ENCODE assay signal across 13 cellular contexts in genomic region chr11:64644348-64645242, GRCh38. TPM values are rescaled to one million over a fixed set of nuclear protein-coding genes. Genes with fewer than 3 reads are reported as not detected.
A peak's percentile ranks its signal among the peaks of the same experiment; 100 is the strongest.
DNase-seq lines count a peak whose midpoint lies in the region; ATAC-seq and TF ChIP-seq lines count a peak whose summit lies in the region.
"Had no signal": no experiment of that assay in that cellular context is flagged by ENCODE, and none has a peak within 500 bp of the region (broad histone marks: within the 10 kb centered on the region; RNA-seq: fewer than 3 reads in every experiment).

No MANE protein-coding gene starts in this region.

- H3K9me3 Mint-ChIP-seq in activated naive CD8-positive, alpha-beta T cell treated with anti-CD3 and anti-CD28 coated beads, Interleukin-2, amount 10 ng/mL, durations not matched to agents 7 days and 5 days = no peaks in the 10 kb centered on the region
- no peaks in the 10 kb centered on the region for H3K9me3 Mint-ChIP-seq in CD8-positive, alpha-beta memory T cell

- no peak overlapping the region for H3K4me3 Mint-ChIP-seq in activated naive CD8-positive, alpha-beta T cell treated with anti-CD3 and anti-CD28 coated beads, Interleukin-2, amount 10 ng/mL, durations not matched to agents 7 days and 5 days
- H3K4me3 Mint-ChIP-seq in CD8-positive, alpha-beta memory T cell = peak overlapping the region in 2 of 7 donors; percentile 53 to 66

- DNase-seq in DMS53 (lab: John Stamatoyannopoulos, UW) = peak; percentile 18
- DNase-seq in DMS53 treated with DMSO at 0.1 percent for 48 hours (lab: John Stamatoyannopoulos, UW; ENCODE audit: unreplicated experiment) = no peak
- DNase-seq in activated naive CD8-positive, alpha-beta T cell treated with anti-CD3 and anti-CD28 coated beads, Interleukin-2, amount 10 ng/mL, durations not matched to agents 7 days and 5 days = no peak
- DNase-seq in CD8-positive, alpha-beta memory T cell = no peak
- DNase-seq: central memory CD4-positive, alpha-beta T cell; heart right ventricle had no signal

- no peak overlapping the region for H3K27ac Mint-ChIP-seq in activated naive CD8-positive, alpha-beta T cell treated with anti-CD3 and anti-CD28 coated beads, Interleukin-2, amount 10 ng/mL, durations not matched to agents 7 days and 5 days
- no peak overlapping the region for H3K27ac Mint-ChIP-seq in CD8-positive, alpha-beta memory T cell

- H3K9me2 ChIP-seq in neural cell (ENCODE audit: insufficient read depth, low read length) = no peaks in the 10 kb centered on the region

- H3K9me3 ChIP-seq in HUES6 (ENCODE audit: control insufficient read depth, insufficient read depth, low read depth, low read length) = no peaks in the 10 kb centered on the region
- H3K9me3 ChIP-seq in neural cell (ENCODE audit: low read length) = no peaks in the 10 kb centered on the region
- H3K9me3 ChIP-seq in CD8-positive, alpha-beta memory T cell (ENCODE audit: low read length) = no peaks in the 10 kb centered on the region
- H3K9me3 ChIP-seq: heart right ventricle had no signal

- ATAC-seq in activated naive CD8-positive, alpha-beta T cell treated with anti-CD3 and anti-CD28 coated beads, Interleukin-2, amount 10 ng/mL, durations not matched to agents 7 days and 5 days (ENCODE audit: low read depth) = peak; percentile 57
- ATAC-seq in HG03439 (IDR thresholded peaks at IDR 0.05; ENCODE audit: unreplicated experiment) (no peak), GM21619 (IDR thresholded peaks at IDR 0.05; ENCODE audit: unreplicated experiment) (no peak)

- TF ChIP-seq RAD21 in neural cell (conservative IDR thresholded peaks at IDR 0.05) = no peak

- peaks cover 18% of the 10 kb centered on the region for H3K4me1 ChIP-seq in HUES6 (ENCODE audit: control insufficient read depth, insufficient read depth, low read length)
- H3K4me1 ChIP-seq in CD8-positive, alpha-beta memory T cell (ENCODE audit: insufficient read depth, low read length) = no peaks in the 10 kb centered on the region

- H3K9ac ChIP-seq in HUES6 (ENCODE audit: low read length) (no peak overlapping the region), neural cell (ENCODE audit: low read length) (peak overlapping the region; percentile 86)

- H3K4me1 Mint-ChIP-seq in activated naive CD8-positive, alpha-beta T cell treated with anti-CD3 and anti-CD28 coated beads, Interleukin-2, amount 10 ng/mL, durations not matched to agents 7 days and 5 days = peaks cover 4% of the 10 kb centered on the region
- H3K4me1 Mint-ChIP-seq in CD8-positive, alpha-beta memory T cell = peaks cover 0 to 4% (median 2%) of the 10 kb centered on the region in 3 donors

- H3K79me2 ChIP-seq in neural cell (replicated peaks; ENCODE audit: insufficient read depth, low read length) = peaks cover 21% of the 10 kb centered on the region

- POLR2A ChIA-PET in activated naive CD8-positive, alpha-beta T cell treated with anti-CD3 and anti-CD28 coated beads, Interleukin-2, amount 10 ng/mL, durations not matched to agents 7 days and 5 days (lab: Charles Lee) = no interaction called here
- POLR2A ChIA-PET in CD8-positive, alpha-beta memory T cell (lab: Charles Lee) = no interaction called here

- H3K4me2 ChIP-seq in neural cell (ENCODE audit: low read length) = peak overlapping the region; percentile 62

- H2AFZ ChIP-seq in neural cell (ENCODE audit: low read depth, low read length) = no peak overlapping the region

- H3K27ac ChIP-seq in HUES6 (ENCODE audit: low read depth, low read length) (no peak overlapping the region), neural cell (ENCODE audit: low read length) (peak overlapping the region; percentile 31)
- no peak overlapping the region for H3K27ac ChIP-seq in CD8-positive, alpha-beta memory T cell (ENCODE audit: low read depth, low read length)
- H3K27ac ChIP-seq: heart right ventricle had no signal

- peaks cover 29% of the 10 kb centered on the region for H3K27me3 Mint-ChIP-seq in activated naive CD8-positive, alpha-beta T cell treated with anti-CD3 and anti-CD28 coated beads, Interleukin-2, amount 10 ng/mL, durations not matched to agents 7 days and 5 days
- H3K27me3 Mint-ChIP-seq in CD8-positive, alpha-beta memory T cell = peaks cover 19 to 43% of the 10 kb centered on the region in 2 donors

- H3K27me3 ChIP-seq in HUES6 (ENCODE audit: control insufficient read depth, insufficient read depth, low read length) (peaks cover 80% of the 10 kb centered on the region), neural cell (ENCODE audit: insufficient read depth, low read depth, low read length) (no peaks in the 10 kb centered on the region)
- peaks cover 33% of the 10 kb centered on the region for H3K27me3 ChIP-seq in CD8-positive, alpha-beta memory T cell (ENCODE audit: insufficient read depth, low read length, poor library complexity, severe bottlenecking)

- TF ChIP-seq EP300 in neural cell (conservative IDR thresholded peaks at IDR 0.05; ENCODE audit: poor library complexity, severe bottlenecking) = no peak

- TF ChIP-seq CTCF in neural cell (IDR thresholded peaks at IDR 0.05; ENCODE audit: poor library complexity, severe bottlenecking) = peak; percentile 43

- no peaks in the 10 kb centered on the region for H4K20me1 ChIP-seq in neural cell (ENCODE audit: insufficient read depth)

- H3K36me3 ChIP-seq in HUES6 (ENCODE audit: control insufficient read depth, insufficient read depth, low read length) (no peaks in the 10 kb centered on the region), neural cell (ENCODE audit: insufficient read depth, low read length) (no peaks in the 10 kb centered on the region)
- H3K36me3 ChIP-seq in CD8-positive, alpha-beta memory T cell (ENCODE audit: insufficient read depth, low read length) = no peaks in the 10 kb centered on the region
- H3K36me3 ChIP-seq: heart right ventricle had no signal

- CTCF ChIA-PET in CD8-positive, alpha-beta memory T cell (lab: Charles Lee) = interaction anchor here (0.9 kb wide), 1 partner anchor 9 kb away, joined by 4 read pairs; no protein-coding TSS in a partner anchor

- no peaks in the 10 kb centered on the region for H3K36me3 Mint-ChIP-seq in activated naive CD8-positive, alpha-beta T cell treated with anti-CD3 and anti-CD28 coated beads, Interleukin-2, amount 10 ng/mL, durations not matched to agents 7 days and 5 days
- no peaks in the 10 kb centered on the region for H3K36me3 Mint-ChIP-seq in CD8-positive, alpha-beta memory T cell

- H3K4me3 ChIP-seq in HUES6 (ENCODE audit: low read depth, low read length) = peak overlapping the region; percentile 68
- peak overlapping the region; percentile 89 for H3K4me3 ChIP-seq in neural cell (ENCODE audit: low read length)
- no peak overlapping the region for H3K4me3 ChIP-seq in CD8-positive, alpha-beta memory T cell (ENCODE audit: low read length)

- H3F3A ChIP-seq in neural cell (ENCODE audit: insufficient read depth, low read length, poor library complexity, severe bottlenecking) = no peaks in the 10 kb centered on the region

TF ChIP-seq in neural cell, 6 proteins besides CTCF, POLR2A, EP300 and RAD21:
- no peak for TF ChIP-seq EZH2 (IDR thresholded peaks at IDR 0.05; ENCODE audit: borderline replicate concordance, insufficient read depth, low read length, poor library complexity, severe bottlenecking)
- no peak for TF ChIP-seq POLR2AphosphoS5 (IDR thresholded peaks at IDR 0.05)
- TF ChIP-seq REST (IDR thresholded peaks at IDR 0.05; ENCODE audit: borderline replicate concordance) = no peak
- no peak for TF ChIP-seq MXI1 (conservative IDR thresholded peaks at IDR 0.05; ENCODE audit: poor library complexity, severe bottlenecking)
- peak; percentile 12 for TF ChIP-seq SMC3 (conservative IDR thresholded peaks at IDR 0.05; ENCODE audit: poor library complexity)
- no peak for TF ChIP-seq TAF1 (IDR thresholded peaks at IDR 0.05; ENCODE audit: low read depth)

RNA-seq across cellular contexts. Expression of gene SLC22A12, which starts 53.6 kb away (rescaled TPM):
- not detected for total RNA-seq in activated naive CD8-positive, alpha-beta T cell treated with anti-CD3 and anti-CD28 coated beads, Interleukin-2, amount 10 ng/mL, durations not matched to agents 7 days and 5 days
- polyA plus RNA-seq in neural cell = not detected in 2 replicates
- not detected in 2 replicates for polyA minus RNA-seq in neural cell
- not detected for total RNA-seq in CD8-positive, alpha-beta memory T cell
- polyA plus RNA-seq in CD8-positive, alpha-beta memory T cell = not detected
- total RNA-seq: A172; activated CD8-positive, alpha-beta memory T cell treated with anti-CD3 and anti-CD28 coated beads for 36 hours; heart right ventricle; osteocyte had no signal
- polyA plus RNA-seq: heart right ventricle had no signal
